Comparison of ENCODE assay signal across 8 cellular contexts in the genomic region with DNA sequence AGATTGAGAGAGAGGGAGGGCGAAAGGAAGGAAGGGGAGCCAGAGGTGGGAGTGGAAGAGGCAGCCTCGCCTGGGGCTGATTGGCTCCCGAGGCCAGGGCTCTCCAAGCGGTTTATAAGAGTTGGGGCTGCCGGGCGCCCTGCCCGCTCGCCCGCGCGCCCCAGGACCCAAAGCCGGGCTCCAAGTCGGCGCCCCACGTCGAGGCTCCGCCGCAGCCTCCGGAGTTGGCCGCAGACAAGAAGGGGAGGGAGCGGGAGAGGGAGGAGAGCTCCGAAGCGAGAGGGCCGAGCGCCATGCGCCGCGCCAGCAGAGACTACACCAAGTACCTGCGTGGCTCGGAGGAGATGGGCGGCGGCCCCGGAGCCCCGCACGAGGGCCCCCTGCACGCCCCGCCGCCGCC. TPM values are rescaled to one million over a fixed set of nuclear protein-coding genes. Genes with fewer than 3 reads are reported as not detected.
DNase-seq lines count a peak whose midpoint lies in the region; ATAC-seq and TF ChIP-seq lines count a peak whose summit lies in the region.

A gene with protein sequence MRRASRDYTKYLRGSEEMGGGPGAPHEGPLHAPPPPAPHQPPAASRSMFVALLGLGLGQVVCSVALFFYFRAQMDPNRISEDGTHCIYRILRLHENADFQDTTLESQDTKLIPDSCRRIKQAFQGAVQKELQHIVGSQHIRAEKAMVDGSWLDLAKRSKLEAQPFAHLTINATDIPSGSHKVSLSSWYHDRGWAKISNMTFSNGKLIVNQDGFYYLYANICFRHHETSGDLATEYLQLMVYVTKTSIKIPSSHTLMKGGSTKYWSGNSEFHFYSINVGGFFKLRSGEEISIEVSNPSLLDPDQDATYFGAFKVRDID (plus strand): TSS at position 142 of the 400 bp plus-strand sequence. CDS start 152 bp downstream, at position 294.

- peaks cover 41% of the 10 kb centered on the region for H3K27me3 ChIP-seq in suprapubic skin

- H3K27me3 Mint-ChIP-seq in activated naive CD4-positive, alpha-beta T cell treated with anti-CD3 and anti-CD28 coated beads, Interleukin-2, amount 50 U/mL, for 24 hours = peaks cover 7% of the 10 kb centered on the region

- ATAC-seq in HG03135 (IDR thresholded peaks at IDR 0.05; ENCODE audit: unreplicated experiment) (peak; percentile 30), left lobe of liver (peak; percentile 88)

- H3K4me1 Mint-ChIP-seq in activated naive CD4-positive, alpha-beta T cell treated with anti-CD3 and anti-CD28 coated beads, Interleukin-2, amount 50 U/mL, for 24 hours = peaks cover 30% of the 10 kb centered on the region

- H3K4me3 Mint-ChIP-seq in activated naive CD4-positive, alpha-beta T cell treated with anti-CD3 and anti-CD28 coated beads, Interleukin-2, amount 50 U/mL, for 24 hours = peak within 1 kb of the TSS; percentile 81

- no peaks in the 10 kb centered on the region for H3K36me3 ChIP-seq in suprapubic skin

- WGBS in suprapubic skin = 7% methylated on average over 8 of the region's 39 CpGs

- H3K27ac Mint-ChIP-seq in activated naive CD4-positive, alpha-beta T cell treated with anti-CD3 and anti-CD28 coated beads, Interleukin-2, amount 50 U/mL, for 24 hours = peak within 1 kb of the TSS; percentile 67

- no peak for TF ChIP-seq POLR2A in suprapubic skin (IDR thresholded peaks at IDR 0.05)

- no peaks in the 10 kb centered on the region for H3K36me3 Mint-ChIP-seq in activated naive CD4-positive, alpha-beta T cell treated with anti-CD3 and anti-CD28 coated beads, Interleukin-2, amount 50 U/mL, for 24 hours

- H3K27ac ChIP-seq in suprapubic skin = no peak within 1 kb of the TSS

- no peak for TF ChIP-seq CTCF in suprapubic skin (IDR thresholded peaks at IDR 0.05)

- no peaks in the 10 kb centered on the region for H3K9me3 Mint-ChIP-seq in activated naive CD4-positive, alpha-beta T cell treated with anti-CD3 and anti-CD28 coated beads, Interleukin-2, amount 50 U/mL, for 24 hours

- no peak for TF ChIP-seq EP300 in suprapubic skin (IDR thresholded peaks at IDR 0.05)

- H3K9me3 ChIP-seq in suprapubic skin = peaks cover 7% of the 10 kb centered on the region

- peak within 1 kb of the TSS; percentile 46 for H3K4me3 ChIP-seq in suprapubic skin

- DNase-seq in NCI-H2107 treated with DMSO at 0.1 percent for 48 hours (lab: John Stamatoyannopoulos, UW; ENCODE audit: unreplicated experiment) = peak; percentile 5
- no peak for DNase-seq in NCI-H2107 (lab: John Stamatoyannopoulos, UW)
- DNase-seq in left lobe of liver (ENCODE audit: low spot score) = no peak
- DNase-seq in suprapubic skin (ENCODE audit: low spot score in 2 of 2) = no peak
- no peak for DNase-seq in central memory CD4-positive, alpha-beta T cell
- no peak for DNase-seq in NCI-H2171 (lab: John Stamatoyannopoulos, UW)

- H3K4me1 ChIP-seq in suprapubic skin = peaks cover 15% of the 10 kb centered on the region

RNA-seq across cellular contexts. Expression of the gene that starts here (rescaled TPM):
- total RNA-seq in left lobe of liver = 0.38 TPM
- total RNA-seq in suprapubic skin = under 1 TPM in 1 of 4 donors, not detected in 3; 0.62 TPM

Comparison
In these comparisons a context has a peak if more than half of its experiments do, and no peak if none do; other contexts are left out.
1. Peak in ATAC-seq in left lobe of liver; RNA of the gene not detected or under 1 TPM.